In genomic region chr13:50125556-50126377, GRCh38 we compare ENCODE assay signal across 1 cellular context.
TF ChIP-seq lines count a peak whose summit lies in the region.

No MANE protein-coding gene starts in this region.

TF ChIP-seq in HepG2, 621 proteins besides CTCF, POLR2A, EP300 and RAD21 (continued from another document and continues in another):
- TF ChIP-seq HIC2 (CRISPR knock-in tag; IDR thresholded peaks at IDR 0.05; ENCODE audit: low read depth): peak; percentile 56; the same call in 1 of the 2 replicates
- TF ChIP-seq ZBTB26 (CRISPR knock-in tag; IDR thresholded peaks at IDR 0.05; ENCODE audit: borderline replicate concordance): 0 out of 2 replicates have a peak, but pooled peaks have one; percentile 25
- TF ChIP-seq ZNF33A (CRISPR knock-in tag; IDR thresholded peaks at IDR 0.05; ENCODE audit: borderline replicate concordance): no peak
- TF ChIP-seq ZFP41 (CRISPR knock-in tag; IDR thresholded peaks at IDR 0.05; ENCODE audit: borderline replicate concordance): no peak
- TF ChIP-seq ZFX (CRISPR knock-in tag; IDR thresholded peaks at IDR 0.05; ENCODE audit: low read depth): peak; percentile 89
- 0 out of 2 replicates have a peak, but pooled peaks have one; percentile 44 for TF ChIP-seq ZNF446 (CRISPR knock-in tag; IDR thresholded peaks at IDR 0.05)
- TF ChIP-seq SP4 (CRISPR knock-in tag; IDR thresholded peaks at IDR 0.05): peak; percentile 61; the same call in 1 of the 2 replicates
- no peak for TF ChIP-seq ZC3H13 (CRISPR knock-in tag; IDR thresholded peaks at IDR 0.05)
- no peak for TF ChIP-seq ONECUT2 (CRISPR knock-in tag; IDR thresholded peaks at IDR 0.05)
- TF ChIP-seq KDM4B (CRISPR knock-in tag; IDR thresholded peaks at IDR 0.05): peak; percentile 74; the same call in 1 of the 2 replicates
- no peak for TF ChIP-seq ZBTB38 (CRISPR knock-in tag; IDR thresholded peaks at IDR 0.05)
- peak; percentile 69; the same call in 1 of the 2 replicates for TF ChIP-seq ZNF709 (CRISPR knock-in tag; IDR thresholded peaks at IDR 0.05)
- TF ChIP-seq ZNF207 (IDR thresholded peaks at IDR 0.05; ENCODE audit: borderline replicate concordance): no peak
- TF ChIP-seq PHF5A (CRISPR knock-in tag; IDR thresholded peaks at IDR 0.05; ENCODE audit: low read depth, unreplicated experiment): no peak
- no peak for TF ChIP-seq ZNF329 (CRISPR knock-in tag; IDR thresholded peaks at IDR 0.05; ENCODE audit: low read depth)
- peak; percentile 22; the same call in 1 of the 2 replicates for TF ChIP-seq ZMYM3 (CRISPR knock-in tag; IDR thresholded peaks at IDR 0.05)
- TF ChIP-seq MED13 (CRISPR knock-in tag; IDR thresholded peaks at IDR 0.05): peak; percentile 57; the same call in 1 of the 2 replicates
- peak; percentile 36; the same call in 1 of the 2 replicates for TF ChIP-seq TEAD2 (CRISPR knock-in tag; IDR thresholded peaks at IDR 0.05)
- TF ChIP-seq ZNF556 (CRISPR knock-in tag; IDR thresholded peaks at IDR 0.05; ENCODE audit: borderline replicate concordance): peak; percentile 81; the same call in 1 of the 2 replicates
- TF ChIP-seq PHB2 (IDR thresholded peaks at IDR 0.05; ENCODE audit: partially characterized antibody): no peak
- peak; percentile 7 for TF ChIP-seq TEAD3 (CRISPR knock-in tag; optimal IDR thresholded peaks at IDR 0.05; ENCODE audit: borderline replicate concordance)
- 0 out of 2 replicates have a peak, but pooled peaks have one; percentile 69 for TF ChIP-seq ZNF782 (CRISPR knock-in tag; IDR thresholded peaks at IDR 0.05; ENCODE audit: borderline replicate concordance)
- TF ChIP-seq HCFC1 (IDR thresholded peaks at IDR 0.05; ENCODE audit: low read depth, low read length): no peak
- 0 out of 2 replicates have a peak, but pooled peaks have one; percentile 56 for TF ChIP-seq AKNA (CRISPR knock-in tag; IDR thresholded peaks at IDR 0.05; ENCODE audit: borderline replicate concordance)
- TF ChIP-seq YEATS2 (CRISPR knock-in tag; IDR thresholded peaks at IDR 0.05; ENCODE audit: borderline replicate concordance): peak; percentile 15; the same call in 1 of the 2 replicates
- 0 out of 2 replicates have a peak, but pooled peaks have one; percentile 51 for TF ChIP-seq ZNF839 (CRISPR knock-in tag; IDR thresholded peaks at IDR 0.05; ENCODE audit: borderline replicate concordance)
- TF ChIP-seq ZFP36L1 (CRISPR knock-in tag; IDR thresholded peaks at IDR 0.05): 0 out of 2 replicates have a peak, but pooled peaks have one; percentile 39
- TF ChIP-seq SMC3 (IDR thresholded peaks at IDR 0.05; ENCODE audit: low read length): no peak
- no peak for TF ChIP-seq MZF1 (CRISPR knock-in tag; IDR thresholded peaks at IDR 0.05; ENCODE audit: borderline replicate concordance)
- 0 out of 2 replicates have a peak, but pooled peaks have one; percentile 16 for TF ChIP-seq TSC22D2 (CRISPR knock-in tag; IDR thresholded peaks at IDR 0.05; ENCODE audit: borderline replicate concordance)
- TF ChIP-seq MAX (IDR thresholded peaks at IDR 0.05): peak; percentile 79
- no peak for TF ChIP-seq ZNF383 (CRISPR knock-in tag; IDR thresholded peaks at IDR 0.05; ENCODE audit: borderline replicate concordance)
- 0 out of 2 replicates have a peak, but pooled peaks have one; percentile 25 for TF ChIP-seq NR2C2 (CRISPR knock-in tag; IDR thresholded peaks at IDR 0.05; ENCODE audit: borderline replicate concordance)
- TF ChIP-seq ZBTB10 (CRISPR knock-in tag; IDR thresholded peaks at IDR 0.05; ENCODE audit: borderline replicate concordance): peak; percentile 18; the same call in 1 of the 2 replicates
- TF ChIP-seq CEBPG (CRISPR knock-in tag; IDR thresholded peaks at IDR 0.05): peak; percentile 71
- TF ChIP-seq THRA (CRISPR knock-in tag; IDR thresholded peaks at IDR 0.05; ENCODE audit: borderline replicate concordance): no peak
- TF ChIP-seq ZNF850 (CRISPR knock-in tag; conservative IDR thresholded peaks at IDR 0.05): no peak
- TF ChIP-seq ZNF367 (CRISPR knock-in tag; IDR thresholded peaks at IDR 0.05; ENCODE audit: borderline replicate concordance): no peak; the same call in 1 of the 2 replicates
- peak; percentile 77; the same call in 1 of the 2 replicates for TF ChIP-seq MTF1 (CRISPR knock-in tag; IDR thresholded peaks at IDR 0.05)
- peak; percentile 8; the same call in 1 of the 2 replicates for TF ChIP-seq ZSCAN9 (CRISPR knock-in tag; IDR thresholded peaks at IDR 0.05; ENCODE audit: borderline replicate concordance)
- TF ChIP-seq ZBED4 (CRISPR knock-in tag; IDR thresholded peaks at IDR 0.05; ENCODE audit: borderline replicate concordance): peak; percentile 64
- TF ChIP-seq REPIN1 (CRISPR knock-in tag; IDR thresholded peaks at IDR 0.05; ENCODE audit: borderline replicate concordance, low read depth): peak; percentile 40; the same call in 1 of the 2 replicates
- TF ChIP-seq ATF3 (CRISPR knock-in tag; IDR thresholded peaks at IDR 0.05): peak; percentile 60; the same call in 1 of the 2 replicates
- peak; percentile 73; the same call in 1 of the 2 replicates for TF ChIP-seq MEIS1 (CRISPR knock-in tag; IDR thresholded peaks at IDR 0.05; ENCODE audit: borderline replicate concordance)
